In genomic region chrX:104015576-104015975, GRCh38 we compare ENCODE assay signal across 11 cellular contexts. TPM values are rescaled to one million over a fixed set of nuclear protein-coding genes. Genes with fewer than 3 reads are reported as not detected.
"Had no signal": no experiment of that assay in that cellular context is flagged by ENCODE, and none has a peak within 500 bp of the region (broad histone marks: within the 10 kb centered on the region; RNA-seq: fewer than 3 reads in every experiment).

No MANE protein-coding gene starts in this region.

RNA-seq across cellular contexts. Expression of gene H2BW1, which starts 2.1 kb away (rescaled TPM):
- total RNA-seq: OCI-LY7, PC-3, PC-9, Peyer's patch, Right ventricle myocardium inferior, Right ventricle myocardium superior, RPMI7951, SJCRH30, SJSA1, SK-MEL-5 had no signal
- polyA plus RNA-seq: SK-N-SH had no signal

RNA-seq across cellular contexts. Expression of gene H2BW2, which starts 24.2 kb away (rescaled TPM):
- total RNA-seq: OCI-LY7, PC-3, PC-9, Peyer's patch, Right ventricle myocardium inferior, Right ventricle myocardium superior, RPMI7951, SJCRH30, SJSA1, SK-MEL-5 had no signal
- polyA plus RNA-seq: SK-N-SH had no signal

RNA-seq across cellular contexts. Expression of gene TMSB15B, which starts 53.1 kb away (rescaled TPM):
- total RNA-seq: PC-9 had no signal
